In the genomic region with DNA sequence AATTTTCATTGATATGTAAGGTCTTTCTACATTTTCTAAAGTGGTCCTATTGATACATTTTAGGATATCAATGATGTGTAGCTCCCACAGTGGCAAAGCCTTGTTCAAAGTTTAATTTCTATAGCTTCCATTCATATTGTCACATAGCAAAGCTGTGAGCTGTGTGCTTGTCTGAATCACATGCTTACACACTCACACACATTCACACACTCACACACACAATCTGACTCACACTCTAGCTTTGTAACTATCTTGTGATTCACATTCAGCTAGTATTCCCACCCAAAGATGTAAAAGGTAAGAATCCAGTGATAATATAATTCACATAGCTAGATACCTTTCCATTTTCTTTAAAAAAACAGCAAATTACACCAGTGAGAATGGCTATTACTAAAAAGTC, we compare ENCODE assay signal across 19 cellular contexts.
"Had no signal": no experiment of that assay in that cellular context is flagged by ENCODE, and none has a peak within 500 bp of the region (broad histone marks: within the 10 kb centered on the region; RNA-seq: fewer than 3 reads in every experiment).

No MANE protein-coding gene starts in this region.

- H3K9ac ChIP-seq: parathyroid adenoma had no signal

- H3K27me3 ChIP-seq: tibial artery had no signal

- H3K79me2 ChIP-seq: parathyroid adenoma had no signal

- H2AFZ ChIP-seq: parathyroid adenoma had no signal

- H3K4me1 ChIP-seq: parathyroid adenoma had no signal

- H3K4me3 ChIP-seq: tibial artery had no signal

- DNase-seq: activated B cell treated with CpG ODN at 0.5 μM for 24 hours; activated CD4-positive, alpha-beta T cell treated with anti-CD3 and anti-CD28 coated beads, Interleukin-2, amount 10 ng/mL, durations not matched to agents 24 days and 14 days; activated CD8-positive, alpha-beta memory T cell treated with anti-CD3 and anti-CD28 coated beads, Interleukin-2, amount 50 U/mL, for 4 hours; activated CD8-positive, alpha-beta T cell treated with anti-CD3 and anti-CD28 coated beads, Interleukin-2, amount 10 ng/mL, durations not matched to agents 7 days and 5 days; activated effector memory CD4-positive, alpha-beta T cell treated with anti-CD3 and anti-CD28 coated beads, Interleukin-2, amount 50 U/mL, for 16 hours; activated T-cell treated with anti-CD3 and anti-CD28 coated beads, Interleukin-2, amount 50 U/mL, for 48 hours; amygdala; effector memory CD4-positive, alpha-beta T cell; head of caudate nucleus; naive thymus-derived CD4-positive, alpha-beta T cell; retina; stimulated activated CD4-positive, alpha-beta T cell treated with anti-CD3 and anti-CD28 coated beads, Interleukin-15, amount 100 ng/mL, for 24 hours; stimulated activated CD4-positive, alpha-beta T cell treated with anti-CD3 and anti-CD28 coated beads, Interleukin-4, amount 100 ng/mL, for 1 hour; stimulated activated naive CD4-positive, alpha-beta T cell; T-helper 2 cell; tibial artery had no signal

- H3K27ac ChIP-seq: parathyroid adenoma had no signal

- ATAC-seq: activated CD8-positive, alpha-beta T cell treated with anti-CD3 and anti-CD28 coated beads, Interleukin-2, amount 10 ng/mL, durations not matched to agents 7 days and 5 days; left lobe of liver; naive thymus-derived CD4-positive, alpha-beta T cell had no signal

- H3K9me3 ChIP-seq: tibial artery had no signal

- FAIRE-seq: urothelium cell line had no signal
